Comparison of ENCODE assay signal across 1 cellular context in the genomic region with DNA sequence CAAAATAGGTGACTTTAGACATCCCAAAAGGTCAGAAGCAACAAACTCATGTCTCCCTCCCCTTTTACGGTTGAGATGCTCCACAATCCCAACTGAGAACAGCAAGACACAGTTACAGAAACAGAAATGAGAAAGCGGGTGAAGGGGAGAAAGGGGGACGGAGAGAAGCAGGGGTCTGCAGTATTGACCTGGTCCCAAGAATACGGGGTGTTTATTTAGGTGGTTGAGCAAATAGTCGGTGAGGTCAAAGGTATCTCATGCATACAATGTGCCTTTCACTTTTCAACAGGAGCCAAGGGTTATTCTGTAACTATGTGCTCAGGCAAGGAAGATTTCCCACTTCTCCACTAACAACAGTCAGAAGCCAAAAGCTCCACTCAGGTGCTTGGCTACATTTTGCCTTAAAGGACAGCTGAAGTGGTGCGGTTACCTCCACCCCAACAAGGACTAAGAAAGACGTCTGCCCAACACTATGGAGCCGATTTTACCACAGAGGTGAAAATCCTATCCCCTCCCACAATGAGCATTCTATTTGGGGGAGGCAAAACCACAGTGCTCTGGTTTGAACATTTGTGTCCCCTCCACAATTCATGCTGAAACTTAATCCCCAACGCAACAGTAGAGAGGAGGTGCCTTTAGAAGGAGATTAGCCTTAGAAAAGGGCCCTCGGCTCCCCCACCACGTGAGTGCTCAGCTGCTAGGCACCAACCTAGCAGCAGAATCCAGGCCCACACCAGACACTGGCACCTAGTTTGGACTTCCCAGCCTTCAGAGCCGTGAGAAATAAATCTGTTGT.
TF ChIP-seq lines count a peak whose summit lies in the region.

No MANE protein-coding gene starts in this region.

TF ChIP-seq in HepG2, 621 proteins besides CTCF, POLR2A, EP300 and RAD21 (continued from another document and continues in another):
- TF ChIP-seq GPN1 (CRISPR knock-in tag; IDR thresholded peaks at IDR 0.05; ENCODE audit: borderline replicate concordance) (no peak), ZNF3 (CRISPR knock-in tag; IDR thresholded peaks at IDR 0.05) (no peak), TMF1 (CRISPR knock-in tag; IDR thresholded peaks at IDR 0.05; ENCODE audit: low read depth) (no peak), ZNF256 (CRISPR knock-in tag; conservative IDR thresholded peaks at IDR 0.05) (no peak), ZC3H4 (CRISPR knock-in tag; IDR thresholded peaks at IDR 0.05; ENCODE audit: borderline replicate concordance) (no peak; the same call in 1 of the 2 replicates), ZNF616 (CRISPR knock-in tag; IDR thresholded peaks at IDR 0.05; ENCODE audit: low read depth) (no peak), GATAD1 (CRISPR knock-in tag; IDR thresholded peaks at IDR 0.05) (peak; percentile 38; the same call in 1 of the 2 replicates), ZNF614 (CRISPR knock-in tag; IDR thresholded peaks at IDR 0.05; ENCODE audit: borderline replicate concordance) (no peak), MTA1 (CRISPR knock-in tag; IDR thresholded peaks at IDR 0.05; ENCODE audit: borderline replicate concordance) (no peak; the same call in 1 of the 2 replicates), GLMP (CRISPR knock-in tag; IDR thresholded peaks at IDR 0.05; ENCODE audit: borderline replicate concordance) (no peak), SAP130 (CRISPR knock-in tag; IDR thresholded peaks at IDR 0.05; ENCODE audit: low read depth) (peak; percentile 78), RFX1 (IDR thresholded peaks at IDR 0.05) (no peak), GPBP1L1 (CRISPR knock-in tag; IDR thresholded peaks at IDR 0.05) (no peak), ZNF879 (CRISPR knock-in tag; IDR thresholded peaks at IDR 0.05) (no peak), NFIC (IDR thresholded peaks at IDR 0.05; ENCODE audit: low read length) (peak; percentile 58; the same call in 1 of the 2 replicates), HES4 (CRISPR knock-in tag; IDR thresholded peaks at IDR 0.05; ENCODE audit: borderline replicate concordance) (no peak), ZSCAN29 (CRISPR knock-in tag; conservative IDR thresholded peaks at IDR 0.05) (no peak), HOXD1 (CRISPR knock-in tag; IDR thresholded peaks at IDR 0.05) (peak; percentile 71; the same call in 1 of the 2 replicates), SMAD3 (CRISPR knock-in tag; IDR thresholded peaks at IDR 0.05) (peak; percentile 55), ZNF746 (CRISPR knock-in tag; IDR thresholded peaks at IDR 0.05) (peak; percentile 73; the same call in 1 of the 2 replicates), GABPB1 (CRISPR knock-in tag; IDR thresholded peaks at IDR 0.05) (no peak; the same call in 1 of the 2 replicates), ZBTB8A (CRISPR knock-in tag; IDR thresholded peaks at IDR 0.05; ENCODE audit: borderline replicate concordance, low read depth) (no peak; the same call in 1 of the 2 replicates), WIZ (CRISPR knock-in tag; IDR thresholded peaks at IDR 0.05) (0 out of 2 replicates have a peak, but pooled peaks have one; percentile 12), NFE2 (CRISPR knock-in tag; IDR thresholded peaks at IDR 0.05) (no peak), BRF2 (CRISPR knock-in tag; IDR thresholded peaks at IDR 0.05) (no peak), HDAC1 (CRISPR knock-in tag; IDR thresholded peaks at IDR 0.05) (peak; percentile 31; the same call in 1 of the 2 replicates), ZSCAN12 (CRISPR knock-in tag; IDR thresholded peaks at IDR 0.05) (no peak), DNMT1 (CRISPR knock-in tag; IDR thresholded peaks at IDR 0.05) (no peak), FOXK1 (CRISPR knock-in tag; IDR thresholded peaks at IDR 0.05; ENCODE audit: borderline replicate concordance, low read depth) (no peak; the same call in 1 of the 2 replicates), CREB1 (IDR thresholded peaks at IDR 0.05) (0 out of 2 replicates have a peak, but pooled peaks have one; percentile 4), CREB1 (CRISPR knock-in tag; IDR thresholded peaks at IDR 0.05) (0 out of 2 replicates have a peak, but pooled peaks have one; percentile 30), ZNF382 (CRISPR knock-in tag; IDR thresholded peaks at IDR 0.05; ENCODE audit: borderline replicate concordance) (no peak), MED1 (CRISPR knock-in tag; IDR thresholded peaks at IDR 0.05) (peak; percentile 78), ZNF543 (CRISPR knock-in tag; IDR thresholded peaks at IDR 0.05) (no peak), MIER3 (CRISPR knock-in tag; IDR thresholded peaks at IDR 0.05; ENCODE audit: borderline replicate concordance) (peak; percentile 60; the same call in 1 of the 2 replicates)
- TF ChIP-seq, protein P1, sequence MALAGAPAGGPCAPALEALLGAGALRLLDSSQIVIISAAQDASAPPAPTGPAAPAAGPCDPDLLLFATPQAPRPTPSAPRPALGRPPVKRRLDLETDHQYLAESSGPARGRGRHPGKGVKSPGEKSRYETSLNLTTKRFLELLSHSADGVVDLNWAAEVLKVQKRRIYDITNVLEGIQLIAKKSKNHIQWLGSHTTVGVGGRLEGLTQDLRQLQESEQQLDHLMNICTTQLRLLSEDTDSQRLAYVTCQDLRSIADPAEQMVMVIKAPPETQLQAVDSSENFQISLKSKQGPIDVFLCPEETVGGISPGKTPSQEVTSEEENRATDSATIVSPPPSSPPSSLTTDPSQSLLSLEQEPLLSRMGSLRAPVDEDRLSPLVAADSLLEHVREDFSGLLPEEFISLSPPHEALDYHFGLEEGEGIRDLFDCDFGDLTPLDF (CRISPR knock-in tag; IDR thresholded peaks at IDR 0.05), result no peak
- TF ChIP-seq, protein P2, sequence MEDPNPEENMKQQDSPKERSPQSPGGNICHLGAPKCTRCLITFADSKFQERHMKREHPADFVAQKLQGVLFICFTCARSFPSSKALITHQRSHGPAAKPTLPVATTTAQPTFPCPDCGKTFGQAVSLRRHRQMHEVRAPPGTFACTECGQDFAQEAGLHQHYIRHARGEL (CRISPR knock-in tag; IDR thresholded peaks at IDR 0.05), result no peak
- TF ChIP-seq, protein P3, sequence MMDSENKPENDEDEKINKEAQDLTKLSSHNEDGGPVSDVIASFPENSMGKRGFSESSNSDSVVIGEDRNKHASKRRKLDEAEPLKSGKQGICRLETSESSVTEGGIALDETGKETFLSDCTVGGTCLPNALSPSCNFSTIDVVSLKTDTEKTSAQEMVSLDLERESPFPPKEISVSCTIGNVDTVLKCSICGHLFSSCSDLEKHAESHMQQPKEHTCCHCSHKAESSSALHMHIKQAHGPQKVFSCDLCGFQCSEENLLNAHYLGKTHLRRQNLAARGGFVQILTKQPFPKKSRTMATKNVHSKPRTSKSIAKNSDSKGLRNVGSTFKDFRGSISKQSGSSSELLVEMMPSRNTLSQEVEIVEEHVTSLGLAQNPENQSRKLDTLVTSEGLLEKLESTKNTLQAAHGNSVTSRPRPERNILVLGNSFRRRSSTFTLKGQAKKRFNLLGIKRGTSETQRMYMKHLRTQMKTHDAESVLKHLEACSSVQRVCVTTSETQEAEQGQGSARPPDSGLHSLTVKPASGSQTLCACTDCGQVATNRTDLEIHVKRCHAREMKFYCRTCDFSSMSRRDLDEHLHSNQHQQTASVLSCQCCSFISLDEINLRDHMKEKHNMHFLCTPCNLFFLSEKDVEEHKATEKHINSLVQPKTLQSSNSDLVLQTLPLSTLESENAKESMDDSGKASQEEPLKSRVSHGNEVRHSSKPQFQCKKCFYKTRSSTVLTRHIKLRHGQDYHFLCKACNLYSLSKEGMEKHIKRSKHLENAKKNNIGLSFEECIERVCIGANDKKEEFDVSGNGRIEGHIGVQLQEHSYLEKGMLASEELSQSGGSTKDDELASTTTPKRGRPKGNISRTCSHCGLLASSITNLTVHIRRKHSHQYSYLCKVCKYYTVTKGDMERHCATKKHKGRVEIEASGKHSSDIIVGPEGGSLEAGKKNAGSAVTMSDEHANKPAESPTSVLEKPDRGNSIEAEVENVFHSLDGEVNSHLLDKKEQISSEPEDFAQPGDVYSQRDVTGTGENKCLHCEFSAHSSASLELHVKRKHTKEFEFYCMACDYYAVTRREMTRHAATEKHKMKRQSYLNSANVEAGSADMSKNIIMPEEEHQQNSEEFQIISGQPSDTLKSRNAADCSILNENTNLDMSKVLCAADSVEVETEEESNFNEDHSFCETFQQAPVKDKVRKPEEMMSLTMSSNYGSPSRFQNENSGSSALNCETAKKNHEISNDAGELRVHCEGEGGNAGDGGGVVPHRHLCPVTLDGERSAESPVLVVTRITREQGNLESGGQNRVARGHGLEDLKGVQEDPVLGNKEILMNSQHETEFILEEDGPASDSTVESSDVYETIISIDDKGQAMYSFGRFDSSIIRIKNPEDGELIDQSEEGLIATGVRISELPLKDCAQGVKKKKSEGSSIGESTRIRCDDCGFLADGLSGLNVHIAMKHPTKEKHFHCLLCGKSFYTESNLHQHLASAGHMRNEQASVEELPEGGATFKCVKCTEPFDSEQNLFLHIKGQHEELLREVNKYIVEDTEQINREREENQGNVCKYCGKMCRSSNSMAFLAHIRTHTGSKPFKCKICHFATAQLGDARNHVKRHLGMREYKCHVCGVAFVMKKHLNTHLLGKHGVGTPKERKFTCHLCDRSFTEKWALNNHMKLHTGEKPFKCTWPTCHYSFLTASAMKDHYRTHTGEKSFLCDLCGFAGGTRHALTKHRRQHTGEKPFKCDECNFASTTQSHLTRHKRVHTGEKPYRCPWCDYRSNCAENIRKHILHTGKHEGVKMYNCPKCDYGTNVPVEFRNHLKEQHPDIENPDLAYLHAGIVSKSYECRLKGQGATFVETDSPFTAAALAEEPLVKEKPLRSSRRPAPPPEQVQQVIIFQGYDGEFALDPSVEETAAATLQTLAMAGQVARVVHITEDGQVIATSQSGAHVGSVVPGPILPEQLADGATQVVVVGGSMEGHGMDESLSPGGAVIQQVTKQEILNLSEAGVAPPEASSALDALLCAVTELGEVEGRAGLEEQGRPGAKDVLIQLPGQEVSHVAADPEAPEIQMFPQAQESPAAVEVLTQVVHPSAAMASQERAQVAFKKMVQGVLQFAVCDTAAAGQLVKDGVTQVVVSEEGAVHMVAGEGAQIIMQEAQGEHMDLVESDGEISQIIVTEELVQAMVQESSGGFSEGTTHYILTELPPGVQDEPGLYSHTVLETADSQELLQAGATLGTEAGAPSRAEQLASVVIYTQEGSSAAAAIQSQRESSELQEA (CRISPR knock-in tag; IDR thresholded peaks at IDR 0.05; ENCODE audit: not compliant biosample characterization), result no peak
- TF ChIP-seq, protein P4, sequence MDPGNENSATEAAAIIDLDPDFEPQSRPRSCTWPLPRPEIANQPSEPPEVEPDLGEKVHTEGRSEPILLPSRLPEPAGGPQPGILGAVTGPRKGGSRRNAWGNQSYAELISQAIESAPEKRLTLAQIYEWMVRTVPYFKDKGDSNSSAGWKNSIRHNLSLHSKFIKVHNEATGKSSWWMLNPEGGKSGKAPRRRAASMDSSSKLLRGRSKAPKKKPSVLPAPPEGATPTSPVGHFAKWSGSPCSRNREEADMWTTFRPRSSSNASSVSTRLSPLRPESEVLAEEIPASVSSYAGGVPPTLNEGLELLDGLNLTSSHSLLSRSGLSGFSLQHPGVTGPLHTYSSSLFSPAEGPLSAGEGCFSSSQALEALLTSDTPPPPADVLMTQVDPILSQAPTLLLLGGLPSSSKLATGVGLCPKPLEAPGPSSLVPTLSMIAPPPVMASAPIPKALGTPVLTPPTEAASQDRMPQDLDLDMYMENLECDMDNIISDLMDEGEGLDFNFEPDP (CRISPR knock-in tag; conservative IDR thresholded peaks at IDR 0.05), result no peak
- TF ChIP-seq, protein P5, sequence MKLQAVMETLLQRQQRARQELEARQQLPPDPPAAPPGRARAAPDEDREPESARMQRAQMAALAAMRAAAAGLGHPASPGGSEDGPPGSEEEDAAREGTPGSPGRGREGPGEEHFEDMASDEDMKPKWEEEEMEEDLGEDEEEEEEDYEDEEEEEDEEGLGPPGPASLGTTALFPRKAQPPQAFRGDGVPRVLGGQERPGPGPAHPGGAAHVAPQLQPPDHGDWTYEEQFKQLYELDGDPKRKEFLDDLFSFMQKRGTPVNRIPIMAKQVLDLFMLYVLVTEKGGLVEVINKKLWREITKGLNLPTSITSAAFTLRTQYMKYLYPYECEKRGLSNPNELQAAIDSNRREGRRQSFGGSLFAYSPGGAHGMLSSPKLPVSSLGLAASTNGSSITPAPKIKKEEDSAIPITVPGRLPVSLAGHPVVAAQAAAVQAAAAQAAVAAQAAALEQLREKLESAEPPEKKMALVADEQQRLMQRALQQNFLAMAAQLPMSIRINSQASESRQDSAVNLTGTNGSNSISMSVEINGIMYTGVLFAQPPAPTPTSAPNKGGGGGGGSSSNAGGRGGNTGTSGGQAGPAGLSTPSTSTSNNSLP (IDR thresholded peaks at IDR 0.05; ENCODE audit: low read depth, low read length), result no peak
- TF ChIP-seq, protein P6, sequence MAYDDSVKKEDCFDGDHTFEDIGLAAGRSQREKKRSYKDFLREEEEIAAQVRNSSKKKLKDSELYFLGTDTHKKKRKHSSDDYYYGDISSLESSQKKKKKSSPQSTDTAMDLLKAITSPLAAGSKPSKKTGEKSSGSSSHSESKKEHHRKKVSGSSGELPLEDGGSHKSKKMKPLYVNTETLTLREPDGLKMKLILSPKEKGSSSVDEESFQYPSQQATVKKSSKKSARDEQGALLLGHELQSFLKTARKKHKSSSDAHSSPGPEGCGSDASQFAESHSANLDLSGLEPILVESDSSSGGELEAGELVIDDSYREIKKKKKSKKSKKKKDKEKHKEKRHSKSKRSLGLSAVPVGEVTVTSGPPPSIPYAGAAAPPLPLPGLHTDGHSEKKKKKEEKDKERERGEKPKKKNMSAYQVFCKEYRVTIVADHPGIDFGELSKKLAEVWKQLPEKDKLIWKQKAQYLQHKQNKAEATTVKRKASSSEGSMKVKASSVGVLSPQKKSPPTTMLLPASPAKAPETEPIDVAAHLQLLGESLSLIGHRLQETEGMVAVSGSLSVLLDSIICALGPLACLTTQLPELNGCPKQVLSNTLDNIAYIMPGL (CRISPR knock-in tag; IDR thresholded peaks at IDR 0.05; ENCODE audit: borderline replicate concordance in 1 of 2, low read depth in 1 of 2), result peak; percentile 17 to 46; a peak in 2 of 4 replicates
